14 cellular contexts compared by ENCODE assay signal in genomic region chr10:101650841-101651240, GRCh38. TPM values are rescaled to one million over a fixed set of nuclear protein-coding genes. Genes with fewer than 3 reads are reported as not detected.
DNase-seq lines count a peak whose midpoint lies in the region; ATAC-seq and TF ChIP-seq lines count a peak whose summit lies in the region.
"Had no signal": no experiment of that assay in that cellular context is flagged by ENCODE, and none has a peak within 500 bp of the region (broad histone marks: within the 10 kb centered on the region; RNA-seq: fewer than 3 reads in every experiment).

No MANE protein-coding gene starts in this region.

- H3K9ac ChIP-seq in endodermal cell (ENCODE audit: extremely low read depth, low read length, poor library complexity, severe bottlenecking): no peak overlapping the region

- no peaks in the 10 kb centered on the region for H3K27me3 ChIP-seq in endodermal cell (ENCODE audit: control insufficient read depth, insufficient read depth, low read length, poor library complexity, severe bottlenecking)
- H3K27me3 ChIP-seq in neuron (ENCODE audit: insufficient read depth, low read length): peaks cover 61% of the 10 kb centered on the region
- H3K27me3 ChIP-seq in esophagus squamous epithelium: no peaks in the 10 kb centered on the region

- H2AFZ ChIP-seq in neuron (ENCODE audit: low read depth, low read length): no peak overlapping the region

- intact Hi-C loops in esophagus squamous epithelium (cut with DNase I): no loop called here

- no peak for TF ChIP-seq POLR2A in esophagus squamous epithelium (IDR thresholded peaks at IDR 0.05)

- H3K4me3 Mint-ChIP-seq in T-helper 17 cell (no peak overlapping the region), endodermal cell (no peak overlapping the region)
- H3K4me3 Mint-ChIP-seq: CD14-positive monocyte; CD8-positive, alpha-beta T cell had no signal

- H3K4me1 Mint-ChIP-seq in T-helper 17 cell: peaks cover 16% of the 10 kb centered on the region
- H3K4me1 Mint-ChIP-seq in endodermal cell: peaks cover 5% of the 10 kb centered on the region
- H3K4me1 Mint-ChIP-seq: CD14-positive monocyte had no signal

- ATAC-seq in T-helper 17 cell: no peak
- no peak for ATAC-seq in HG02571 (IDR thresholded peaks at IDR 0.05; ENCODE audit: unreplicated experiment)
- ATAC-seq: CD8-positive, alpha-beta T cell; HCT116 had no signal

- peaks cover 29% of the 10 kb centered on the region for H3K36me3 ChIP-seq in endodermal cell (ENCODE audit: control insufficient read depth, insufficient read depth, low read length)
- H3K36me3 ChIP-seq in neuron (ENCODE audit: insufficient read depth, low read length): no peaks in the 10 kb centered on the region
- H3K36me3 ChIP-seq in esophagus squamous epithelium: peaks cover 0 to 100% (median 9%) of the 10 kb centered on the region in 3 donors

- H3K27ac Mint-ChIP-seq in T-helper 17 cell (peak overlapping the region; percentile 87), endodermal cell (peak overlapping the region; percentile 24)

- H3K27ac ChIP-seq in endodermal cell (ENCODE audit: low read depth, low read length) (peak overlapping the region; percentile 25), esophagus squamous epithelium (no peak overlapping the region)
- H3K27ac ChIP-seq: 22Rv1 had no signal

- no peaks in the 10 kb centered on the region for H3K9me3 ChIP-seq in T-helper 17 cell (ENCODE audit: control insufficient read depth, low read length, poor library complexity, severe bottlenecking)
- H3K9me3 ChIP-seq in endodermal cell (ENCODE audit: control insufficient read depth, low read length): no peaks in the 10 kb centered on the region
- no peaks in the 10 kb centered on the region for H3K9me3 ChIP-seq in neuron (ENCODE audit: low read length)
- no peaks in the 10 kb centered on the region for H3K9me3 ChIP-seq in esophagus squamous epithelium

- TF ChIP-seq CTCF in endodermal cell (conservative IDR thresholded peaks at IDR 0.05): no peak
- no peak for TF ChIP-seq CTCF in esophagus squamous epithelium (IDR thresholded peaks at IDR 0.05)

- DNase-seq in ELF-1 (ENCODE audit: low read depth, low spot score) (peak; percentile 16), T-helper 17 cell (no peak), endodermal cell (no peak), esophagus squamous epithelium (lab: John Stamatoyannopoulos, UW) (no peak), NCI-H2081 treated with DMSO at 0.1 percent for 48 hours (lab: John Stamatoyannopoulos, UW) (no peak)
- no peak for DNase-seq in activated CD4-positive, CD25-positive, alpha-beta regulatory T cell (lab: John Stamatoyannopoulos, UW)
- DNase-seq: CD8-positive, alpha-beta T cell; COR-L47; DMS153 had no signal

- H3K27me3 Mint-ChIP-seq in T-helper 17 cell (no peaks in the 10 kb centered on the region), endodermal cell (ENCODE audit: insufficient read depth) (no peaks in the 10 kb centered on the region)

- H3K36me3 Mint-ChIP-seq in T-helper 17 cell (ENCODE audit: low read depth): peaks cover 5% of the 10 kb centered on the region
- peaks cover 36% of the 10 kb centered on the region for H3K36me3 Mint-ChIP-seq in endodermal cell (ENCODE audit: low read depth)

- WGBS in endodermal cell (ENCODE audit: insufficient coverage in 1 of 2, insufficient read length in 1 of 2), 2 experiments: 87 to 92% methylated on average over 13 to 15 of the region's 15 CpGs
- 81 to 96% methylated on average over 11 to 13 of the region's 15 CpGs for WGBS in esophagus squamous epithelium, 2 donors

- H3K4me3 ChIP-seq in endodermal cell (ENCODE audit: low read length) (no peak overlapping the region), neuron (ENCODE audit: low read length) (peak overlapping the region; percentile 4), esophagus squamous epithelium (no peak overlapping the region)

- H3K4me1 ChIP-seq in endodermal cell (ENCODE audit: control insufficient read depth, insufficient read depth, low read length): no peaks in the 10 kb centered on the region
- H3K4me1 ChIP-seq in neuron (ENCODE audit: insufficient read depth, low read length): peaks cover 22% of the 10 kb centered on the region
- no peaks in the 10 kb centered on the region for H3K4me1 ChIP-seq in esophagus squamous epithelium

- no peaks in the 10 kb centered on the region for H3K9me3 Mint-ChIP-seq in endodermal cell
- H3K9me3 Mint-ChIP-seq: CD14-positive monocyte; CD8-positive, alpha-beta T cell had no signal

RNA-seq across cellular contexts. Expression of gene FBXW4, which starts 44.1 kb away (rescaled TPM):
- total RNA-seq in T-helper 17 cell (10 to 100 TPM; 64.5 to 74.1 TPM), endodermal cell (10 to 100 TPM; 63.8 to 70.9 TPM), esophagus squamous epithelium (10 to 100 TPM; 26.4 to 85.3 (median 44.0) TPM)
- polyA plus RNA-seq in endodermal cell (2013, experiment 1 of 2): 15.5 TPM
- 16.8 TPM for polyA plus RNA-seq in endodermal cell (2013, experiment 2 of 2)
